ENCODE assay signal across 1 cellular context in the genomic region with DNA sequence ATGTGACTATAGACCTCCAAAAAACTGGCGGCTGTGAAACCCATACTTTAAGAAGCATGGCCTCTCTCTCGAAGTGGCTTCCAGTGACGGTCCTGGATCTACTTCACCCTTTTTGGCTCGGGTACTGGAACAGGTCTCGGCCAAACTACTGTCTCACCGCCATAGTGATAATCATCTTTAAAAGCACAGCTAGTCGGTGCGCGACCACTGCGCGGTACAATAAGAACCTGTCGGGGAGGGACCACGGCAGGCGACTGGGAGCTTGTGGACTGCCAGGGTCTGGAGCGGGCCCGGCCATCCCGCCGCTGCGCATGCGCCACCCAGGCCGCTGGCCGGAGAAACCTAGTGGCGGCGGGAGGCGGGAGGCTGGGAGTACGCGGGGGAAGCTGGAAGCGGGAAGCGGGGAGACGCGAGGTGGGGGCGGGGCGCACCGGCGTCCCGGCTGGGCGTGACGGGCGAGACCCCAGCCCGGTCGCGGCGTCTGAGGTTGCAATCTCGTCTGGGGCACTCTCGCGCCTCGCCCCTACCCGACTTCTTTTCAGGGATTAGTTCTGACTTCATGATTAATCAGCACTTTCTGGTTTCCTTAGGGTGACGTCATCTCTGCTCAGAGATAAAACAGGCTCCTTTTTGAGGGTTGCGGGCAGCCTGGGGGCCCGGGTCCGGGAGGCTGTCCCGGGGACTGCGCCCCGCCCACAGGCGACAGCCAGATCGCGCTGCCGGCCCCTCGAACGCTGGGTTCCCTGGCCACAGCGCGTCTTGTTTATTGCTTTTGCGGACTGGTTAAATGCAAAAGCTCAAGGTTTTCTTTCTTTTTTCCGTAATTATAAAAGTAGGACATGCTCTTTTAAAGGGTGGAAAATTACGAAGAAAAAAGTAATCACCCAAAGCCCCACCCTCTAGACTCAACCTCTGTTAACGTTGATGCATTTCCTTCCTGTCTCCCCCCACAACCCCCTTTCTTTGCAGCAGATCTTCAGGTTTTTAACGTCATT.
TF ChIP-seq lines count a peak whose summit lies in the region.

No MANE protein-coding gene starts in this region.

TF ChIP-seq in K562, 482 proteins besides CTCF, POLR2A, EP300 and RAD21 (continued from another document):
- TF ChIP-seq KAT8 (IDR thresholded peaks at IDR 0.05; ENCODE audit: low read depth) (no peak), HNRNPK (IDR thresholded peaks at IDR 0.05; ENCODE audit: low read depth, low read length, poor library complexity, severe bottlenecking) (no peak), MAZ (CRISPR knock-in tag; conservative IDR thresholded peaks at IDR 0.05 in 1 of 2, IDR thresholded peaks at IDR 0.05 in 1 of 2) (peak; percentile 84 to 87), ZNF507 (tag; conservative IDR thresholded peaks at IDR 0.05) (no peak), POLR3G (IDR thresholded peaks at IDR 0.05; ENCODE audit: extremely low read depth, insufficient read length, insufficient replicate concordance) (no peak), ZSCAN29 (IDR thresholded peaks at IDR 0.05) (no peak), STAT5A (IDR thresholded peaks at IDR 0.05; ENCODE audit: borderline replicate concordance, low read length) (no peak), CBX5 (IDR thresholded peaks at IDR 0.05; ENCODE audit: borderline replicate concordance, low read depth) (no peak), GTF2A2 (tag; IDR thresholded peaks at IDR 0.05) (no peak; the same call in 1 of the 2 replicates), ZNF644 (tag; IDR thresholded peaks at IDR 0.05; ENCODE audit: low read depth) (peak; percentile 49; the same call in 1 of the 2 replicates)
